ENCODE assay signal across 10 cellular contexts in the genomic region with DNA sequence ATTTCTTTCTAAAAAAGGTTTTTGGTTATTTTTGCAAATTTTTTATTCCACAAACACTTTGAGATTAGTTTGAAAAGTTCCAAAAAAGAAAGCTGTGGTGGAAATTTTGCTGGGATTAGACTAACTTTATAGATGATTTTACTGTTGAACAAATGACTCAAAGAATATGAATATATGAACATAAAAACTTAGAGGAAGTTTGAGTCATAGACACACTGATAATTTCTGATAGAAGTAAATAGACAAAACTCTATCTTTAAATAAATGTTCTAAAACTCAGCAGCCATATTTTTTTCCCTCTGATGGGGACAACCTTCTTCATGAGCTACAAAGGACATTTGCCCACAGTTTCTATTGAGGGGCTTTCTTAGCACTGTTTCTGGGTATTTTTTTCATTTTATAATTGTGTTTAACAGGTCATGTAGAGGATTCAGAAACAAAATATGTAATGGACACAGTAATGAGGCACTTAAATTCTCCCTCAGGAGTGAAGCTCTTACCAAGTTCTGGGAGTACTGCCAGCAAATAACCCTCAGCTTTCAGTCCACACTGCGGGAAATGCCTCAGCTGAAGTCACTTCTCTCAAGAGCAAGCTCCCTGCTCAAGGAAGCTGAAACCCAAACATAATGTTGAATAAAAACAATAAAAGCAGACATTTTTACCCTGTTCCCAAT.
DNase-seq lines count a peak whose midpoint lies in the region; ATAC-seq and TF ChIP-seq lines count a peak whose summit lies in the region.
"Had no signal": no experiment of that assay in that cellular context is flagged by ENCODE, and none has a peak within 500 bp of the region (broad histone marks: within the 10 kb centered on the region; RNA-seq: fewer than 3 reads in every experiment).

No MANE protein-coding gene starts in this region.

- POLR2A ChIA-PET in HEK293 (lab: Yijun Ruan, JAX), result no interaction called here

- H3K4me1 ChIP-seq in HEK293 (ENCODE audit: control insufficient read depth, insufficient read depth, low read length) (no peaks in the 10 kb centered on the region), foreskin keratinocyte (peaks cover 16% of the 10 kb centered on the region), testis (no peaks in the 10 kb centered on the region)

- H3K27ac ChIP-seq in HEK293 (ENCODE audit: extremely low read depth, low read depth, low read length), result no peak overlapping the region
- H3K27ac ChIP-seq in foreskin keratinocyte, result peak overlapping the region; percentile 83
- no peak overlapping the region for H3K27ac ChIP-seq in testis

- H3K9me3 ChIP-seq in HEK293 (ENCODE audit: control insufficient read depth, insufficient read depth, low read depth, low read length), result no peaks in the 10 kb centered on the region
- no peaks in the 10 kb centered on the region for H3K9me3 ChIP-seq in testis

- H3K27me3 ChIP-seq in foreskin keratinocyte (no peaks in the 10 kb centered on the region), testis (no peaks in the 10 kb centered on the region)

- intact Hi-C loops in testis (cut with DNase I; ENCODE audit: low total_unique reads), result no loop called here

- TF ChIP-seq CTCF in HEK293 (tag by site-specific recombination; IDR thresholded peaks at IDR 0.05) (no peak), foreskin keratinocyte (conservative IDR thresholded peaks at IDR 0.05) (no peak), testis (IDR thresholded peaks at IDR 0.05) (no peak)

- peak; percentile 78 for ATAC-seq in foreskin keratinocyte

- WGBS in testis, 2 donors, result 38 to 48% methylated on average over 1 of the region's 1 CpG

- TF ChIP-seq POLR2A in testis (IDR thresholded peaks at IDR 0.05), result no peak

- H3K36me3 ChIP-seq in HEK293 (ENCODE audit: control insufficient read depth in 2 of 2, insufficient read depth in 1 of 2, low read length in 2 of 2), result no peaks in the 10 kb centered on the region
- no peaks in the 10 kb centered on the region for H3K36me3 ChIP-seq in testis (ENCODE audit: low read depth, missing control alignments)

- CTCF ChIA-PET in HEK293 (lab: Yijun Ruan, JAX), result interaction anchor here (0.5 kb wide), 1 partner anchor 11 kb away, joined by 6 read pairs; no protein-coding TSS in a partner anchor

- peak; percentile 58 for DNase-seq in RPMI7951 (ENCODE audit: low read depth)
- peak; percentile 66 to 88 for DNase-seq in foreskin keratinocyte
- DNase-seq in smooth muscle cell of the brain vasculature (ENCODE audit: low read depth, low spot score), result peak; percentile 93
- no peak for DNase-seq in activated effector memory CD4-positive, alpha-beta T cell treated with anti-CD3 and anti-CD28 coated beads, Interleukin-2, amount 50 U/mL, for 16 hours
- DNase-seq in globus pallidus (ENCODE audit: low spot score), result no peak
- no peak for DNase-seq in stimulated activated CD4-positive, alpha-beta T cell treated with anti-CD3 and anti-CD28 coated beads, Interleukin-15, amount 100 ng/mL, for 24 hours
- no peak for DNase-seq in testis
- DNase-seq: activated CD8-positive, alpha-beta memory T cell treated with anti-CD3 and anti-CD28 coated beads for 24 hours; NCI-H82 had no signal

- H3K4me3 ChIP-seq in HEK293 (ENCODE audit: low read depth, low read length) (no peak overlapping the region), testis (no peak overlapping the region)

TF ChIP-seq in HEK293, 187 proteins besides CTCF, POLR2A, EP300 and RAD21:
- TF ChIP-seq IKZF3 (tag by site-specific recombination; IDR thresholded peaks at IDR 0.05) (0 out of 2 replicates have a peak, but pooled peaks have one; percentile 21), ZNF707 (tag by site-specific recombination; IDR thresholded peaks at IDR 0.05) (no peak)
- TF ChIP-seq, protein P1, sequence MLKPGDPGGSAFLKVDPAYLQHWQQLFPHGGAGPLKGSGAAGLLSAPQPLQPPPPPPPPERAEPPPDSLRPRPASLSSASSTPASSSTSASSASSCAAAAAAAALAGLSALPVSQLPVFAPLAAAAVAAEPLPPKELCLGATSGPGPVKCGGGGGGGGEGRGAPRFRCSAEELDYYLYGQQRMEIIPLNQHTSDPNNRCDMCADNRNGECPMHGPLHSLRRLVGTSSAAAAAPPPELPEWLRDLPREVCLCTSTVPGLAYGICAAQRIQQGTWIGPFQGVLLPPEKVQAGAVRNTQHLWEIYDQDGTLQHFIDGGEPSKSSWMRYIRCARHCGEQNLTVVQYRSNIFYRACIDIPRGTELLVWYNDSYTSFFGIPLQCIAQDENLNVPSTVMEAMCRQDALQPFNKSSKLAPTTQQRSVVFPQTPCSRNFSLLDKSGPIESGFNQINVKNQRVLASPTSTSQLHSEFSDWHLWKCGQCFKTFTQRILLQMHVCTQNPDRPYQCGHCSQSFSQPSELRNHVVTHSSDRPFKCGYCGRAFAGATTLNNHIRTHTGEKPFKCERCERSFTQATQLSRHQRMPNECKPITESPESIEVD (tag by site-specific recombination; IDR thresholded peaks at IDR 0.05), result peak; percentile 59

Comparison
In these comparisons a context has a peak if more than half of its experiments do, and no peak if none do; other contexts are left out.
1. DNase-seq: peak in RPMI7951 (single experiment), foreskin keratinocyte (2 of 2) and smooth muscle cell of the brain vasculature (single experiment); none in activated effector memory CD4-positive, alpha-beta T cell treated with anti-CD3 and anti-CD28 coated beads, Interleukin-2, amount 50 U/mL, for 16 hours (single experiment), globus pallidus (single experiment), stimulated activated CD4-positive, alpha-beta T cell treated with anti-CD3 and anti-CD28 coated beads, Interleukin-15, amount 100 ng/mL, for 24 hours (single experiment) and testis (single experiment).